In genomic region chr1:95668165-95668564, GRCh38 we compare ENCODE assay signal across 23 cellular contexts.
DNase-seq lines count a peak whose midpoint lies in the region; ATAC-seq and TF ChIP-seq lines count a peak whose summit lies in the region.
"Had no signal": no experiment of that assay in that cellular context is flagged by ENCODE, and none has a peak within 500 bp of the region (broad histone marks: within the 10 kb centered on the region; RNA-seq: fewer than 3 reads in every experiment).

No MANE protein-coding gene starts in this region.

- no peak overlapping the region for H3K9ac ChIP-seq in PC-3 (ENCODE audit: low read length)
- H3K9ac ChIP-seq: BLaER1 had no signal

- no peak for DNase-seq in PC-3
- no peak for DNase-seq in mucosa of descending colon
- no peak for DNase-seq in sigmoid colon
- DNase-seq: 8988T; ACHN; BE2C; C1 segment of cervical spinal cord; CD4-positive, alpha-beta memory T cell; CD4-positive, CD25-positive, alpha-beta regulatory T cell; CD8-positive, alpha-beta memory T cell; COR-L47; DMS 273 treated with DMSO at 0.1 percent for 48 hours; DMS153; DMS53; DMS79; DND-41; EL; GDM1 had no signal

- intact Hi-C loops in PC-3 (cut with micrococcal nuclease) (no loop called here), mucosa of descending colon (cut with DNase I, micrococcal nuclease) (no loop called here), sigmoid colon (cut with DNase I) (no loop called here)

- WGBS in sigmoid colon, 2 donors: 22 to 66% methylated on average over 3 of the region's 3 CpGs

- no peak overlapping the region for H3K27ac ChIP-seq in PC-3 (ENCODE audit: low read length)
- H3K27ac ChIP-seq in sigmoid colon: no peak overlapping the region
- H3K27ac ChIP-seq: BLaER1 had no signal

- no peak for TF ChIP-seq CTCF in PC-3 (conservative IDR thresholded peaks at IDR 0.05; ENCODE audit: low read depth, low read length)
- no peak for TF ChIP-seq CTCF in mucosa of descending colon (IDR thresholded peaks at IDR 0.05)
- TF ChIP-seq CTCF in sigmoid colon (IDR thresholded peaks at IDR 0.05): no peak

- no peak overlapping the region for H3K4me3 ChIP-seq in PC-3 (ENCODE audit: low read length)
- no peak overlapping the region for H3K4me3 ChIP-seq in mucosa of descending colon
- H3K4me3 ChIP-seq in sigmoid colon: no peak overlapping the region
- H3K4me3 ChIP-seq: BLaER1, GM12878 had no signal

- no peaks in the 10 kb centered on the region for H3K9me2 ChIP-seq in PC-3 (replicated peaks; ENCODE audit: low read length)

- H4K20me1 ChIP-seq in PC-3 (ENCODE audit: low read length): no peaks in the 10 kb centered on the region
- H4K20me1 ChIP-seq: BLaER1 had no signal

- no peak overlapping the region for H2AFZ ChIP-seq in PC-3 (ENCODE audit: low read length)

- POLR2A ChIA-PET in PC-3 (lab: Charles Lee; ENCODE audit: unreplicated experiment): no interaction called here

- BruUV-seq in PC-3 (replicated peaks; lab: Mats Ljungman, UMichigan): no TSS peak

- no peaks in the 10 kb centered on the region for H3F3A ChIP-seq in PC-3 (ENCODE audit: low read length, unreplicated experiment)

- H3K27me3 ChIP-seq in PC-3 (ENCODE audit: low read length) (peaks cover 24% of the 10 kb centered on the region), sigmoid colon (no peaks in the 10 kb centered on the region)
- H3K27me3 ChIP-seq: BE2C, BLaER1 had no signal

- no peak for TF ChIP-seq POLR2A in sigmoid colon (IDR thresholded peaks at IDR 0.05)

- CTCF ChIA-PET in PC-3 (lab: Charles Lee): no interaction called here

- no peaks in the 10 kb centered on the region for H3K79me2 ChIP-seq in PC-3 (ENCODE audit: low read length)

- H3K4me1 ChIP-seq in PC-3 (ENCODE audit: insufficient read depth, low read length) (no peaks in the 10 kb centered on the region), mucosa of descending colon (ENCODE audit: low read depth) (no peaks in the 10 kb centered on the region), sigmoid colon (no peaks in the 10 kb centered on the region)
- H3K4me1 ChIP-seq: BLaER1 had no signal

- H3K4me2 ChIP-seq in PC-3 (ENCODE audit: low read length): no peak overlapping the region
- H3K4me2 ChIP-seq: BLaER1 had no signal

- H3K36me3 ChIP-seq in PC-3 (ENCODE audit: low read depth, low read length) (no peaks in the 10 kb centered on the region), mucosa of descending colon (ENCODE audit: low read depth) (no peaks in the 10 kb centered on the region), sigmoid colon (no peaks in the 10 kb centered on the region)
- H3K36me3 ChIP-seq: BE2C, BLaER1 had no signal

- 0 out of 2 replicates have a peak, but pooled peaks have one; percentile 35 for ATAC-seq in PC-3
- ATAC-seq in esophagus mucosa: peak; percentile 65
- peak; percentile 81 for ATAC-seq in mucosa of descending colon
- ATAC-seq in HG03097 (IDR thresholded peaks at IDR 0.05; ENCODE audit: low FRiP score, unreplicated experiment): no peak
- ATAC-seq in GM18867 (IDR thresholded peaks at IDR 0.05; ENCODE audit: unreplicated experiment): no peak
- ATAC-seq: GM12878 had no signal

- no peaks in the 10 kb centered on the region for H3K9me3 ChIP-seq in PC-3 (ENCODE audit: low read length)
- peaks cover 6% of the 10 kb centered on the region for H3K9me3 ChIP-seq in mucosa of descending colon
- no peaks in the 10 kb centered on the region for H3K9me3 ChIP-seq in sigmoid colon
- H3K9me3 ChIP-seq: BE2C had no signal

- TF ChIP-seq EP300 in sigmoid colon (IDR thresholded peaks at IDR 0.05): no peak

Comparison
In these comparisons a context has a peak if more than half of its experiments do, and no peak if none do; other contexts are left out.
1. ATAC-seq: peak in PC-3 (single experiment), esophagus mucosa (single experiment) and mucosa of descending colon (single experiment); none in HG03097 (single experiment) and GM18867 (single experiment).